21 cellular contexts compared by ENCODE assay signal in the genomic region with DNA sequence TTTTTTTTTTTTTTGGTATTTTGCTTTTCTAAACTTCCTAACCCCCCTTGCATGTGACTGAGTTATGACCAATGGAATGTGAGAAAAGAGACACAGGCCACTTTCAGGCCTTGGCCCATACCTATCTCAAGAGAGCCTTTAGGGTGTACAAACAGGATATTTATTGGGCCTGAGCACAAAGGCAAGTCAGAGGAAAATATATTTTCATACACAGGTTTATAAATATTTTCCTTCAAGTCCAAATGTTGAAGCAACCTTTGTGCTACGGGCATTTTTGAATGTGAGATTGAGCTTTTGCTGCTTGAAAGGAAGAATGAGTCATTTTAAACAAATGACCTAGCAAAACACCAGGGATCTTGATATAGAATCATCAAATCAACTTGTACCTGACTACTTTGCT.
DNase-seq lines count a peak whose midpoint lies in the region; ATAC-seq and TF ChIP-seq lines count a peak whose summit lies in the region.
"Had no signal": no experiment of that assay in that cellular context is flagged by ENCODE, and none has a peak within 500 bp of the region (broad histone marks: within the 10 kb centered on the region; RNA-seq: fewer than 3 reads in every experiment).

No MANE protein-coding gene starts in this region.

- H3K36me3 Mint-ChIP-seq in type B pancreatic cell = no peaks in the 10 kb centered on the region
- H3K36me3 Mint-ChIP-seq: stimulated activated memory B cell treated with anti-CD40 and anti-IgM and Interleukin-4, amounts not matched to agents 10 μg/mL and 1 μg/mL and 100 μg/mL, for 72 hours had no signal

- no peak overlapping the region for H3K27ac Mint-ChIP-seq in stimulated activated naive CD8-positive, alpha-beta T cell treated with anti-CD3 and anti-CD28 coated beads, Interleukin-15, amount 100 ng/mL, for 72 hours
- no peak overlapping the region for H3K27ac Mint-ChIP-seq in type B pancreatic cell
- H3K27ac Mint-ChIP-seq: activated B cell treated with CpG ODN at 0.5 μM for 24 hours; activated CD8-positive, alpha-beta T cell treated with anti-CD3 and anti-CD28 coated beads for 36 hours; stimulated activated memory B cell treated with anti-CD40 and anti-IgM and Interleukin-4, amounts not matched to agents 10 μg/mL and 1 μg/mL and 100 μg/mL, for 72 hours had no signal

- ATAC-seq in sciatic nerve = peak; percentile 68
- no peak for ATAC-seq in stimulated activated naive CD8-positive, alpha-beta T cell treated with anti-CD3 and anti-CD28 coated beads, Interleukin-15, amount 100 ng/mL, for 72 hours
- ATAC-seq: activated CD8-positive, alpha-beta T cell treated with anti-CD3 and anti-CD28 coated beads for 36 hours; HepG2; stimulated activated memory B cell treated with anti-CD40 and anti-IgM and Interleukin-4, amounts not matched to agents 10 μg/mL and 1 μg/mL and 100 μg/mL, for 72 hours had no signal

- intact Hi-C loops in sciatic nerve (cut with DNase I) = no loop called here

- no peak for TF ChIP-seq CTCF in fibroblast of mammary gland (conservative IDR thresholded peaks at IDR 0.05; ENCODE audit: control insufficient read depth, insufficient read depth, low read depth, low read length)
- no peak for TF ChIP-seq CTCF in type B pancreatic cell (conservative IDR thresholded peaks at IDR 0.05)

- DNase-seq in DMS53 (lab: John Stamatoyannopoulos, UW) (peak; percentile 31), DMS53 treated with DMSO at 0.1 percent for 48 hours (lab: John Stamatoyannopoulos, UW; ENCODE audit: unreplicated experiment) (no peak), SK-MEL-5 (ENCODE audit: low read depth, low spot score) (peak; percentile 86), fibroblast of mammary gland (ENCODE audit: low read depth) (peak; percentile 41), sciatic nerve (ENCODE audit: low spot score) (no peak), type B pancreatic cell (ENCODE audit: extremely low spot score, unreplicated experiment) (no peak), hypothalamus (lab: John Stamatoyannopoulos, UW) (no peak)
- no peak for DNase-seq in stimulated activated naive CD8-positive, alpha-beta T cell treated with anti-CD3 and anti-CD28 coated beads, Interleukin-15, amount 100 ng/mL, for 72 hours
- DNase-seq: activated B cell treated with CpG ODN at 0.5 μM for 24 hours; activated CD8-positive, alpha-beta T cell treated with anti-CD3 and anti-CD28 coated beads for 36 hours; activated T-cell treated with anti-CD3 and anti-CD28 coated beads, Interleukin-2, amount 50 U/mL, for 48 hours; C1 segment of cervical spinal cord; central memory CD4-positive, alpha-beta T cell; left ventricle myocardium inferior; MG63; NCI-H446; Right ventricle myocardium superior; stimulated activated CD4-positive, alpha-beta T cell treated with anti-CD3 and anti-CD28 coated beads, Interleukin-15, amount 100 ng/mL, for 24 hours; T-helper 2 cell had no signal

- H3K9me3 Mint-ChIP-seq in stimulated activated naive CD8-positive, alpha-beta T cell treated with anti-CD3 and anti-CD28 coated beads, Interleukin-15, amount 100 ng/mL, for 72 hours = peaks cover 4 to 7% of the 10 kb centered on the region in 2 donors
- H3K9me3 Mint-ChIP-seq in type B pancreatic cell = no peaks in the 10 kb centered on the region
- H3K9me3 Mint-ChIP-seq: activated B cell treated with CpG ODN at 0.5 μM for 24 hours had no signal

- H3K4me1 Mint-ChIP-seq in stimulated activated naive CD8-positive, alpha-beta T cell treated with anti-CD3 and anti-CD28 coated beads, Interleukin-15, amount 100 ng/mL, for 72 hours = no peaks in the 10 kb centered on the region
- no peaks in the 10 kb centered on the region for H3K4me1 Mint-ChIP-seq in type B pancreatic cell (ENCODE audit: unreplicated experiment)
- H3K4me1 Mint-ChIP-seq: activated B cell treated with CpG ODN at 0.5 μM for 24 hours; stimulated activated memory B cell treated with anti-CD40 and anti-IgM and Interleukin-4, amounts not matched to agents 10 μg/mL and 1 μg/mL and 100 μg/mL, for 72 hours had no signal

- H3K4me3 Mint-ChIP-seq in stimulated activated naive CD8-positive, alpha-beta T cell treated with anti-CD3 and anti-CD28 coated beads, Interleukin-15, amount 100 ng/mL, for 72 hours = no peak overlapping the region
- no peak overlapping the region for H3K4me3 Mint-ChIP-seq in type B pancreatic cell
- H3K4me3 Mint-ChIP-seq: activated B cell treated with CpG ODN at 0.5 μM for 24 hours; activated CD8-positive, alpha-beta T cell treated with anti-CD3 and anti-CD28 coated beads for 36 hours; stimulated activated memory B cell treated with anti-CD40 and anti-IgM and Interleukin-4, amounts not matched to agents 10 μg/mL and 1 μg/mL and 100 μg/mL, for 72 hours had no signal

- no peak overlapping the region for H3K4me3 ChIP-seq in fibroblast of mammary gland (ENCODE audit: control insufficient read depth, low read depth, low read length)
- H3K4me3 ChIP-seq: left ventricle myocardium inferior, MG63 had no signal

- in situ Hi-C loops in SK-MEL-5 (cut with HindIII; ENCODE audit: low pct_unique_long_range_greater_than_20kb, low sequenced_read_pairs) = no loop called here

- no peaks in the 10 kb centered on the region for H3K27me3 Mint-ChIP-seq in stimulated activated naive CD8-positive, alpha-beta T cell treated with anti-CD3 and anti-CD28 coated beads, Interleukin-15, amount 100 ng/mL, for 72 hours
- H3K27me3 Mint-ChIP-seq in type B pancreatic cell = no peaks in the 10 kb centered on the region
- H3K27me3 Mint-ChIP-seq: activated B cell treated with CpG ODN at 0.5 μM for 24 hours; activated CD8-positive, alpha-beta T cell treated with anti-CD3 and anti-CD28 coated beads for 36 hours; stimulated activated memory B cell treated with anti-CD40 and anti-IgM and Interleukin-4, amounts not matched to agents 10 μg/mL and 1 μg/mL and 100 μg/mL, for 72 hours had no signal

Comparison
In these comparisons a context has a peak if more than half of its experiments do, and no peak if none do; other contexts are left out.
1. DNase-seq: peak in DMS53 (single experiment), SK-MEL-5 (single experiment) and fibroblast of mammary gland (single experiment); none in DMS53 treated with DMSO at 0.1 percent for 48 hours (single experiment), sciatic nerve (single experiment), stimulated activated naive CD8-positive, alpha-beta T cell treated with anti-CD3 and anti-CD28 coated beads, Interleukin-15, amount 100 ng/mL, for 72 hours (0 of 2), type B pancreatic cell (single experiment) and hypothalamus (0 of 51).